1 cellular context compared by ENCODE assay signal in the genomic region with DNA sequence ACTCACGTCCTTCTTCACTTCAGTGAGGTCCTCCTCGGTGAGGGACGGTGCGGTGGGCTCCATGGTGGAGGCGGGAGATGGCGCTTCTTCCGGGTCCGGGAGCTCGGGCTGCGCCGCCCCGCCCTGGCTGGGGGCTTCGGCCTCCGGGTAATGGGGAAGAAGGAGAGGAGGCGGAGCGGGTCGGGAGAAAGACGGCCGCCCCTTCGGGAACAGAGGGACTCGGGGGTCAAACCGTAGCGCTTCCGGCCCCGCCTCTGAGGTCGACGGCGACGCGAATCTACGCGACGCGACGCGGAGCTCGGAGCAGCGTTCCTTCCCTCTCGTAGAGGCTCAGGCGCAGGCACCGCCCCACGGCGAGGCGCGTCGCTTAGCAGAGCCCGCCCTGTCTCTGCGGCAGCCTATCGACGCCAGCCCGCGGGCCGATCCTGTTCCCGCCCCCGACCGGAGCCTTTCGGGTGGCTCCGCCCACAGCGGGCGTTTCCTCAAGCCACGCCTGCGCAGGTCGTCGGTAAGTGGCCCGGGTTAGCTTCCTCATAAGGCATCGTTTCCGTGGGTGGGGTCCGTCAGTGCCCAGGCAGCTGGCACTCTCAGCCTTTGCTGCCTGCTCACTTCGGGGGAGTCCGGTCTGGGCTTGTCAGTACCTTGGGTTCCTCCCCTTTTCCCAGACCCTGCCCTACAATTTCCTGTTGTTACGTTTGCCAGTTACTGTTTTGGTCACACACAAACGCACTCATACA.
TF ChIP-seq lines count a peak whose summit lies in the region.

Gene BCL10, minus strand, starts transcription at position 343 of the 737 bp plus-strand sequence. Its CDS starts 280 bp downstream, at position 63.

TF ChIP-seq in HepG2, 621 proteins besides CTCF, POLR2A, EP300 and RAD21 (continued from another document and continues in another):
- no peak for TF ChIP-seq TRIM22 (IDR thresholded peaks at IDR 0.05)
- TF ChIP-seq ZNF569 (CRISPR knock-in tag; IDR thresholded peaks at IDR 0.05; ENCODE audit: borderline replicate concordance) = no peak
- TF ChIP-seq ZNF543 (CRISPR knock-in tag; IDR thresholded peaks at IDR 0.05) = peak; percentile 41; the same call in 1 of the 2 replicates
- TF ChIP-seq EHMT2 (IDR thresholded peaks at IDR 0.05; ENCODE audit: borderline replicate concordance, low read depth, low read length) = no peak
- 0 out of 2 replicates have a peak, but pooled peaks have one; percentile 73 for TF ChIP-seq ATF6 (CRISPR knock-in tag; conservative IDR thresholded peaks at IDR 0.05)
- TF ChIP-seq MAFF (IDR thresholded peaks at IDR 0.05; ENCODE audit: low read depth, low read length) = no peak
- TF ChIP-seq, protein P1, sequence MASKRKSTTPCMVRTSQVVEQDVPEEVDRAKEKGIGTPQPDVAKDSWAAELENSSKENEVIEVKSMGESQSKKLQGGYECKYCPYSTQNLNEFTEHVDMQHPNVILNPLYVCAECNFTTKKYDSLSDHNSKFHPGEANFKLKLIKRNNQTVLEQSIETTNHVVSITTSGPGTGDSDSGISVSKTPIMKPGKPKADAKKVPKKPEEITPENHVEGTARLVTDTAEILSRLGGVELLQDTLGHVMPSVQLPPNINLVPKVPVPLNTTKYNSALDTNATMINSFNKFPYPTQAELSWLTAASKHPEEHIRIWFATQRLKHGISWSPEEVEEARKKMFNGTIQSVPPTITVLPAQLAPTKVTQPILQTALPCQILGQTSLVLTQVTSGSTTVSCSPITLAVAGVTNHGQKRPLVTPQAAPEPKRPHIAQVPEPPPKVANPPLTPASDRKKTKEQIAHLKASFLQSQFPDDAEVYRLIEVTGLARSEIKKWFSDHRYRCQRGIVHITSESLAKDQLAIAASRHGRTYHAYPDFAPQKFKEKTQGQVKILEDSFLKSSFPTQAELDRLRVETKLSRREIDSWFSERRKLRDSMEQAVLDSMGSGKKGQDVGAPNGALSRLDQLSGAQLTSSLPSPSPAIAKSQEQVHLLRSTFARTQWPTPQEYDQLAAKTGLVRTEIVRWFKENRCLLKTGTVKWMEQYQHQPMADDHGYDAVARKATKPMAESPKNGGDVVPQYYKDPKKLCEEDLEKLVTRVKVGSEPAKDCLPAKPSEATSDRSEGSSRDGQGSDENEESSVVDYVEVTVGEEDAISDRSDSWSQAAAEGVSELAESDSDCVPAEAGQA (IDR thresholded peaks at IDR 0.05; ENCODE audit: low read depth) = peak; percentile 68; the same call in 1 of the 2 replicates
- TF ChIP-seq, protein P1 (CRISPR knock-in tag; IDR thresholded peaks at IDR 0.05; ENCODE audit: borderline replicate concordance) = no peak
- peak; percentile 57 for TF ChIP-seq PTBP1 (IDR thresholded peaks at IDR 0.05; ENCODE audit: low read depth, low read length, poor library complexity, severe bottlenecking)
- TF ChIP-seq, protein P2, sequence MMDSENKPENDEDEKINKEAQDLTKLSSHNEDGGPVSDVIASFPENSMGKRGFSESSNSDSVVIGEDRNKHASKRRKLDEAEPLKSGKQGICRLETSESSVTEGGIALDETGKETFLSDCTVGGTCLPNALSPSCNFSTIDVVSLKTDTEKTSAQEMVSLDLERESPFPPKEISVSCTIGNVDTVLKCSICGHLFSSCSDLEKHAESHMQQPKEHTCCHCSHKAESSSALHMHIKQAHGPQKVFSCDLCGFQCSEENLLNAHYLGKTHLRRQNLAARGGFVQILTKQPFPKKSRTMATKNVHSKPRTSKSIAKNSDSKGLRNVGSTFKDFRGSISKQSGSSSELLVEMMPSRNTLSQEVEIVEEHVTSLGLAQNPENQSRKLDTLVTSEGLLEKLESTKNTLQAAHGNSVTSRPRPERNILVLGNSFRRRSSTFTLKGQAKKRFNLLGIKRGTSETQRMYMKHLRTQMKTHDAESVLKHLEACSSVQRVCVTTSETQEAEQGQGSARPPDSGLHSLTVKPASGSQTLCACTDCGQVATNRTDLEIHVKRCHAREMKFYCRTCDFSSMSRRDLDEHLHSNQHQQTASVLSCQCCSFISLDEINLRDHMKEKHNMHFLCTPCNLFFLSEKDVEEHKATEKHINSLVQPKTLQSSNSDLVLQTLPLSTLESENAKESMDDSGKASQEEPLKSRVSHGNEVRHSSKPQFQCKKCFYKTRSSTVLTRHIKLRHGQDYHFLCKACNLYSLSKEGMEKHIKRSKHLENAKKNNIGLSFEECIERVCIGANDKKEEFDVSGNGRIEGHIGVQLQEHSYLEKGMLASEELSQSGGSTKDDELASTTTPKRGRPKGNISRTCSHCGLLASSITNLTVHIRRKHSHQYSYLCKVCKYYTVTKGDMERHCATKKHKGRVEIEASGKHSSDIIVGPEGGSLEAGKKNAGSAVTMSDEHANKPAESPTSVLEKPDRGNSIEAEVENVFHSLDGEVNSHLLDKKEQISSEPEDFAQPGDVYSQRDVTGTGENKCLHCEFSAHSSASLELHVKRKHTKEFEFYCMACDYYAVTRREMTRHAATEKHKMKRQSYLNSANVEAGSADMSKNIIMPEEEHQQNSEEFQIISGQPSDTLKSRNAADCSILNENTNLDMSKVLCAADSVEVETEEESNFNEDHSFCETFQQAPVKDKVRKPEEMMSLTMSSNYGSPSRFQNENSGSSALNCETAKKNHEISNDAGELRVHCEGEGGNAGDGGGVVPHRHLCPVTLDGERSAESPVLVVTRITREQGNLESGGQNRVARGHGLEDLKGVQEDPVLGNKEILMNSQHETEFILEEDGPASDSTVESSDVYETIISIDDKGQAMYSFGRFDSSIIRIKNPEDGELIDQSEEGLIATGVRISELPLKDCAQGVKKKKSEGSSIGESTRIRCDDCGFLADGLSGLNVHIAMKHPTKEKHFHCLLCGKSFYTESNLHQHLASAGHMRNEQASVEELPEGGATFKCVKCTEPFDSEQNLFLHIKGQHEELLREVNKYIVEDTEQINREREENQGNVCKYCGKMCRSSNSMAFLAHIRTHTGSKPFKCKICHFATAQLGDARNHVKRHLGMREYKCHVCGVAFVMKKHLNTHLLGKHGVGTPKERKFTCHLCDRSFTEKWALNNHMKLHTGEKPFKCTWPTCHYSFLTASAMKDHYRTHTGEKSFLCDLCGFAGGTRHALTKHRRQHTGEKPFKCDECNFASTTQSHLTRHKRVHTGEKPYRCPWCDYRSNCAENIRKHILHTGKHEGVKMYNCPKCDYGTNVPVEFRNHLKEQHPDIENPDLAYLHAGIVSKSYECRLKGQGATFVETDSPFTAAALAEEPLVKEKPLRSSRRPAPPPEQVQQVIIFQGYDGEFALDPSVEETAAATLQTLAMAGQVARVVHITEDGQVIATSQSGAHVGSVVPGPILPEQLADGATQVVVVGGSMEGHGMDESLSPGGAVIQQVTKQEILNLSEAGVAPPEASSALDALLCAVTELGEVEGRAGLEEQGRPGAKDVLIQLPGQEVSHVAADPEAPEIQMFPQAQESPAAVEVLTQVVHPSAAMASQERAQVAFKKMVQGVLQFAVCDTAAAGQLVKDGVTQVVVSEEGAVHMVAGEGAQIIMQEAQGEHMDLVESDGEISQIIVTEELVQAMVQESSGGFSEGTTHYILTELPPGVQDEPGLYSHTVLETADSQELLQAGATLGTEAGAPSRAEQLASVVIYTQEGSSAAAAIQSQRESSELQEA (CRISPR knock-in tag; IDR thresholded peaks at IDR 0.05; ENCODE audit: not compliant biosample characterization) = no peak
- peak; percentile 59; the same call in 1 of the 2 replicates for TF ChIP-seq PHF21A (CRISPR knock-in tag; IDR thresholded peaks at IDR 0.05)
- TF ChIP-seq, protein P3, sequence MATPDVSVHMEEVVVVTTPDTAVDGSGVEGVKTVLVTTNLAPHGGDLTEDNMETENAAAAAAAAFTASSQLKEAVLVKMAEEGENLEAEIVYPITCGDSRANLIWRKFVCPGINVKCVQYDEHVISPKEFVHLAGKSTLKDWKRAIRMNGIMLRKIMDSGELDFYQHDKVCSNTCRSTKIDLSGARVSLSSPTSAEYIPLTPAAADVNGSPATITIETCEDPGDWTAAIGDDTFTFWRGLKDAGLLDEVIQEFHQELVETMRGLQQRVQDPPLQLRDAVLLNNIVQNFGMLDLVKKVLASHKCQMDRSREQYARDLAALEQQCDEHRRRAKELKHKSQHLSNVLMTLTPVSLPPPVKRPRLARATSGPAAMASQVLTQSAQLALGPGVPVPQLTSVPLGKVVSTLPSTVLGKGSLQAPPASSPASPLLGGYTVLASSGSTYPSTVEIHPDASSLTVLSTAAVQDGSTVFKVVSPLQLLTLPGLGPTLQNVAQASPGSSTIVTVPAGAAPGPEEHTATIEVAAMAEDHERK (CRISPR knock-in tag; IDR thresholded peaks at IDR 0.05; ENCODE audit: low read depth) = peak; percentile 54; the same call in 1 of the 2 replicates
- TF ChIP-seq POGK (CRISPR knock-in tag; conservative IDR thresholded peaks at IDR 0.05) = peak; percentile 75; the same call in 1 of the 2 replicates
- 0 out of 2 replicates have a peak, but pooled peaks have one; percentile 45 for TF ChIP-seq TOE1 (CRISPR knock-in tag; IDR thresholded peaks at IDR 0.05)
- peak; percentile 36; the same call in 1 of the 2 replicates for TF ChIP-seq HMGXB3 (CRISPR knock-in tag; IDR thresholded peaks at IDR 0.05; ENCODE audit: borderline replicate concordance)
